9 cellular contexts compared by ENCODE assay signal in genomic region chr3:32177702-32178198, GRCh38.
DNase-seq lines count a peak whose midpoint lies in the region; ATAC-seq and TF ChIP-seq lines count a peak whose summit lies in the region.
"Had no signal": no experiment of that assay in that cellular context is flagged by ENCODE, and none has a peak within 500 bp of the region (broad histone marks: within the 10 kb centered on the region; RNA-seq: fewer than 3 reads in every experiment).

No MANE protein-coding gene starts in this region.

- no peaks in the 10 kb centered on the region for H3F3A ChIP-seq in PC-9 (ENCODE audit: insufficient read depth, low read depth)

- TF ChIP-seq CTCF in PC-9 (conservative IDR thresholded peaks at IDR 0.05) (peak; percentile 58), psoas muscle (IDR thresholded peaks at IDR 0.05) (peak; percentile 57)

- no peaks in the 10 kb centered on the region for H3K79me2 ChIP-seq in PC-9 (ENCODE audit: low read depth)

- no peaks in the 10 kb centered on the region for H3K4me1 ChIP-seq in PC-9 (replicated peaks; ENCODE audit: insufficient read depth)
- H3K4me1 ChIP-seq in psoas muscle: no peaks in the 10 kb centered on the region

- H2AFZ ChIP-seq in PC-9: peak overlapping the region; percentile 52; the same call in 1 of the 2 replicates

- no TSS peak for BruUV-seq in PC-9 (replicated peaks; lab: Mats Ljungman, UMichigan)

- no peaks in the 10 kb centered on the region for H4K20me1 ChIP-seq in PC-9 (ENCODE audit: insufficient read depth)

- H3K4me3 ChIP-seq in PC-9 (no peak overlapping the region), psoas muscle (no peak overlapping the region)
- H3K4me3 ChIP-seq: SK-N-MC had no signal

- H3K27ac Mint-ChIP-seq in activated T-helper 17 cell treated with anti-CD3 and anti-CD28 coated beads, Interleukin-2, amount 50 U/mL, for 72 hours: peak overlapping the region; percentile 1

- WGBS in psoas muscle, 3 donors: 30 to 37% (median 32%) methylated on average over 5 of the region's 5 CpGs

- H3K36me3 ChIP-seq in PC-9 (ENCODE audit: low read depth) (no peaks in the 10 kb centered on the region), psoas muscle (ENCODE audit: insufficient read depth in 1 of 2, low read depth in 1 of 2) (no peaks in the 10 kb centered on the region)

- H3K27me3 ChIP-seq in PC-9 (ENCODE audit: insufficient read depth, low read depth): no peaks in the 10 kb centered on the region
- H3K27me3 ChIP-seq in psoas muscle (ENCODE audit: insufficient read depth in 3 of 3, low read length in 2 of 3): no peaks in the 10 kb centered on the region

- CTCF ChIA-PET in PC-9 (lab: Charles Lee): interaction anchor here (0.5 to 1.9 kb wide), 5 partner anchors 71 to 292 kb away, joined by 3 to 15 read pairs (median 5); no protein-coding TSS in a partner anchor

- H3K27ac ChIP-seq in PC-9 (no peak overlapping the region), psoas muscle (no peak overlapping the region)
- H3K27ac ChIP-seq: SK-N-MC had no signal

- peak overlapping the region; percentile 62 for H3K4me3 Mint-ChIP-seq in activated T-helper 17 cell treated with anti-CD3 and anti-CD28 coated beads, Interleukin-2, amount 50 U/mL, for 72 hours

- POLR2A ChIA-PET in PC-9 (lab: Charles Lee; ENCODE audit: unreplicated experiment): no interaction called here

- no peaks in the 10 kb centered on the region for H3K9me2 ChIP-seq in PC-9 (ENCODE audit: insufficient read depth)

- ATAC-seq in GM19452 (IDR thresholded peaks at IDR 0.05; ENCODE audit: unreplicated experiment) (peak; percentile 64), psoas muscle (peak; percentile 42 to 87 (median 80))
- ATAC-seq in activated T-helper 17 cell treated with anti-CD3 and anti-CD28 coated beads, Interleukin-2, amount 50 U/mL, for 72 hours (replicated peaks): peak; percentile 95

- H3K9me3 Mint-ChIP-seq in activated T-helper 17 cell treated with anti-CD3 and anti-CD28 coated beads, Interleukin-2, amount 50 U/mL, for 72 hours: no peaks in the 10 kb centered on the region

- intact Hi-C loops in PC-9 (cut with micrococcal nuclease; ENCODE audit: unreplicated experiment) (loop anchor here (1.0 to 5.0 kb wide), 10 partner anchors 61 to 755 kb away; partner anchors contain the start of genes CMTM6 and CMTM8), psoas muscle (cut with DNase I) (loop anchor here (2.0 to 10.0 kb wide), 2 partner anchors 163 to 167 kb away; no protein-coding TSS in a partner anchor)

- peaks cover 6% of the 10 kb centered on the region for H3K4me1 Mint-ChIP-seq in activated T-helper 17 cell treated with anti-CD3 and anti-CD28 coated beads, Interleukin-2, amount 50 U/mL, for 72 hours

- DNase-seq in CD1c-positive myeloid dendritic cell (ENCODE audit: extremely low spot score) (peak; percentile 72), HT-29 (ENCODE audit: low spot score) (peak; percentile 88), PC-9 (peak; percentile 67 to 69), germinal center (ENCODE audit: low spot score) (peak; percentile 48), psoas muscle (no peak), NK-92 (lab: John Stamatoyannopoulos, UW; ENCODE audit: unreplicated experiment) (no peak)

- H3K27me3 Mint-ChIP-seq in activated T-helper 17 cell treated with anti-CD3 and anti-CD28 coated beads, Interleukin-2, amount 50 U/mL, for 72 hours: no peaks in the 10 kb centered on the region

- H3K4me2 ChIP-seq in PC-9: peak overlapping the region; percentile 26

- no peaks in the 10 kb centered on the region for H3K36me3 Mint-ChIP-seq in activated T-helper 17 cell treated with anti-CD3 and anti-CD28 coated beads, Interleukin-2, amount 50 U/mL, for 72 hours (ENCODE audit: low read depth)

- H3K9me3 ChIP-seq in PC-9 (ENCODE audit: insufficient read depth, low read depth) (no peaks in the 10 kb centered on the region), psoas muscle (no peaks in the 10 kb centered on the region)

Comparison
In these comparisons a context has a peak if more than half of its experiments do, and no peak if none do; other contexts are left out.
1. DNase-seq: peak in CD1c-positive myeloid dendritic cell (single experiment), HT-29 (single experiment), PC-9 (2 of 2) and germinal center (single experiment); none in psoas muscle (0 of 2) and NK-92 (single experiment).
2. Peak in every context shown above with its lines, with median percentiles within 50 percentile points of each other: ATAC-seq.